18 cellular contexts compared by ENCODE assay signal in genomic region chr3:16140894-16141285, GRCh38. TPM values are rescaled to one million over a fixed set of nuclear protein-coding genes. Genes with fewer than 3 reads are reported as not detected.
DNase-seq lines count a peak whose midpoint lies in the region; ATAC-seq and TF ChIP-seq lines count a peak whose summit lies in the region.
"Had no signal": no experiment of that assay in that cellular context is flagged by ENCODE, and none has a peak within 500 bp of the region (broad histone marks: within the 10 kb centered on the region; RNA-seq: fewer than 3 reads in every experiment).

No MANE protein-coding gene starts in this region.

- no peak overlapping the region for H3K23ac ChIP-seq in IMR-90 (ENCODE audit: low read depth, low read length)

- no peak for DNase-seq in IMR-90
- no peak for DNase-seq in brain microvascular endothelial cell
- DNase-seq in foreskin keratinocyte, result peak in 1 of 2 donors; percentile 37
- no peak for DNase-seq in thyroid gland
- no peak for DNase-seq in germinal center (ENCODE audit: low spot score)
- DNase-seq in natural killer cell, result no peak
- DNase-seq: activated CD4-positive, alpha-beta T cell treated with anti-CD3 and anti-CD28 coated beads, Interleukin-2, amount 10 ng/mL, durations not matched to agents 7 days and 5 days; cortex of kidney; glutamatergic neuron; immature natural killer cell; naive thymus-derived CD8-positive, alpha-beta T cell; NCI-H1694; spleen had no signal

- no peak overlapping the region for H3K4me3 ChIP-seq in IMR-90 (ENCODE audit: insufficient read depth, low read depth, low read length)
- no peak overlapping the region for H3K4me3 ChIP-seq in brain microvascular endothelial cell (ENCODE audit: low read depth, low read length)
- H3K4me3 ChIP-seq in thyroid gland (replicated peaks in 1 of 3), result no peak overlapping the region
- H3K4me3 ChIP-seq: GM23338, lung, spleen, testis had no signal

- H4K5ac ChIP-seq in IMR-90 (ENCODE audit: low read depth, low read length), result peak overlapping the region; percentile 28; the same call in 1 of the 2 replicates

- H3K36me3 Mint-ChIP-seq in natural killer cell, result no peaks in the 10 kb centered on the region

- no peaks in the 10 kb centered on the region for H3K27me3 Mint-ChIP-seq in natural killer cell (ENCODE audit: low read depth in 2 of 2)
- H3K27me3 Mint-ChIP-seq: activated CD4-positive, alpha-beta T cell treated with anti-CD3 and anti-CD28 coated beads, Interleukin-2, amount 10 ng/mL, durations not matched to agents 7 days and 5 days had no signal

- H2AK5ac ChIP-seq in IMR-90 (ENCODE audit: low read depth, low read length), result no peak overlapping the region

- H3K36me3 ChIP-seq in IMR-90 (ENCODE audit: control insufficient read depth, insufficient read depth, low read length) (no peaks in the 10 kb centered on the region), brain microvascular endothelial cell (replicated peaks) (no peaks in the 10 kb centered on the region), thyroid gland (no peaks in the 10 kb centered on the region)
- H3K36me3 ChIP-seq: spleen had no signal

- H2AK9ac ChIP-seq in IMR-90 (replicated peaks; ENCODE audit: low read depth, low read length, poor library complexity), result no peak overlapping the region

- ATAC-seq in IMR-90 (ENCODE audit: low read depth), result no peak
- no peak for ATAC-seq in foreskin keratinocyte
- ATAC-seq in natural killer cell, result no peak
- ATAC-seq in HG02981 (IDR thresholded peaks at IDR 0.05; ENCODE audit: unreplicated experiment), result no peak
- ATAC-seq in HG02678 (IDR thresholded peaks at IDR 0.05; ENCODE audit: unreplicated experiment), result no peak
- ATAC-seq: GM23338; naive thymus-derived CD8-positive, alpha-beta T cell had no signal

- no peak for TF ChIP-seq CTCF in IMR-90 (conservative IDR thresholded peaks at IDR 0.05; ENCODE audit: low read depth, low read length)
- no peak for TF ChIP-seq CTCF in brain microvascular endothelial cell (IDR thresholded peaks at IDR 0.05; ENCODE audit: low read depth, low read length, missing control alignments)
- TF ChIP-seq CTCF in foreskin keratinocyte (conservative IDR thresholded peaks at IDR 0.05), result no peak
- TF ChIP-seq CTCF in thyroid gland (IDR thresholded peaks at IDR 0.05), result no peak
- TF ChIP-seq CTCF in natural killer cell (IDR thresholded peaks at IDR 0.05), result no peak

- H3K56ac ChIP-seq in IMR-90 (ENCODE audit: extremely low read depth, insufficient read depth, low read length), result no peak overlapping the region

- H3K14ac ChIP-seq in IMR-90 (replicated peaks; ENCODE audit: low read depth, low read length), result no peak overlapping the region

- CTCF ChIA-PET in IMR-90 (lab: Yijun Ruan, JAX), result interaction anchor here (1.0 kb wide), 1 partner anchor 91 kb away, joined by 3 read pairs; no protein-coding TSS in a partner anchor

- H3K9me3 ChIP-seq in IMR-90 (ENCODE audit: control insufficient read depth, insufficient read depth, low read length) (peaks cover 7% of the 10 kb centered on the region), thyroid gland (no peaks in the 10 kb centered on the region)
- H3K9me3 ChIP-seq: testis had no signal

- in situ Hi-C loops in IMR-90 (cut with MboI; ENCODE audit: low sequenced_read_pairs) (no loop called here), brain microvascular endothelial cell (cut with HindIII; ENCODE audit: low pct_ligation_motif_present, low sequenced_read_pairs) (no loop called here)

- H4K20me1 ChIP-seq in IMR-90 (ENCODE audit: insufficient read depth, low read length), result no peaks in the 10 kb centered on the region

- no peak overlapping the region for H2AFZ ChIP-seq in IMR-90 (replicated peaks; ENCODE audit: low read length, poor library complexity)
- H2AFZ ChIP-seq: GM23338 had no signal

- H4K91ac ChIP-seq in IMR-90 (ENCODE audit: insufficient read depth, low read depth, low read length), result no peak overlapping the region

- H2BK15ac ChIP-seq in IMR-90 (ENCODE audit: low read depth, low read length), result 0 out of 3 replicates have a peak overlapping the region, but pooled peaks have one; percentile 69

- H2BK120ac ChIP-seq in IMR-90 (ENCODE audit: low read depth, low read length), result peak overlapping the region; percentile 82; the same call in 1 of the 2 replicates

- intact Hi-C loops in IMR-90 (cut with micrococcal nuclease), result no loop called here
- intact Hi-C loops in thyroid gland (cut with DNase I), result no loop called here
- intact Hi-C loops in natural killer cell (cut with micrococcal nuclease), result no loop called here

- H3K4me3 Mint-ChIP-seq in natural killer cell, result no peak overlapping the region
- H3K4me3 Mint-ChIP-seq: activated CD4-positive, alpha-beta T cell treated with anti-CD3 and anti-CD28 coated beads, Interleukin-2, amount 10 ng/mL, durations not matched to agents 7 days and 5 days; GM23338; immature natural killer cell; naive thymus-derived CD8-positive, alpha-beta T cell had no signal

- POLR2A ChIA-PET in IMR-90 (lab: Charles Lee; ENCODE audit: unreplicated experiment), result interaction anchor here (1.4 kb wide), 1 partner anchor 33 kb away, joined by 4 read pairs; the partner anchor contains the start of gene GALNT15

- peak overlapping the region; percentile 49; the same call in 1 of the 2 replicates for H3K4ac ChIP-seq in IMR-90 (ENCODE audit: low read depth, low read length)

- no TSS peak for BruUV-seq in IMR-90 (replicated peaks; lab: Mats Ljungman, UMichigan)

- WGBS in IMR-90 (ENCODE audit: extremely low coverage in 2 of 2, insufficient read length in 1 of 2), 2 experiments, result no CpG with 5 or more reads among the region's 2 CpGs
- WGBS in thyroid gland, 2 donors, result 93 to 96% methylated on average over 2 of the region's 2 CpGs

- H3K9me3 Mint-ChIP-seq in natural killer cell, result no peaks in the 10 kb centered on the region

- peaks cover 8% of the 10 kb centered on the region; the same call in 1 of the 2 replicates for H3K9me1 ChIP-seq in IMR-90 (ENCODE audit: insufficient read depth, low read length)

- no peaks in the 10 kb centered on the region for H3K4me1 Mint-ChIP-seq in natural killer cell
- H3K4me1 Mint-ChIP-seq: activated CD4-positive, alpha-beta T cell treated with anti-CD3 and anti-CD28 coated beads, Interleukin-2, amount 10 ng/mL, durations not matched to agents 7 days and 5 days; GM23338; immature natural killer cell; naive thymus-derived CD8-positive, alpha-beta T cell had no signal

- TF ChIP-seq RAD21 in IMR-90 (IDR thresholded peaks at IDR 0.05; ENCODE audit: low read length), result no peak

- H3K9ac ChIP-seq in IMR-90 (ENCODE audit: low read depth, low read length), result no peak overlapping the region

- H2BK20ac ChIP-seq in IMR-90 (ENCODE audit: low read depth, low read length), result peak overlapping the region; percentile 16

- H3K4me1 ChIP-seq in IMR-90 (ENCODE audit: control insufficient read depth, insufficient read depth, low read length) (peaks cover 13% of the 10 kb centered on the region), foreskin keratinocyte (no peaks in the 10 kb centered on the region), thyroid gland (peaks cover 13 to 15% of the 10 kb centered on the region in 2 donors)
- H3K4me1 ChIP-seq: spleen, testis had no signal

- no peak overlapping the region for H3K27ac Mint-ChIP-seq in natural killer cell
- H3K27ac Mint-ChIP-seq: activated CD4-positive, alpha-beta T cell treated with anti-CD3 and anti-CD28 coated beads, Interleukin-2, amount 10 ng/mL, durations not matched to agents 7 days and 5 days; GM23338; naive thymus-derived CD8-positive, alpha-beta T cell had no signal

- no peak for TF ChIP-seq POLR2A in IMR-90 (IDR thresholded peaks at IDR 0.05; ENCODE audit: low read depth, low read length)
- TF ChIP-seq POLR2A in thyroid gland (IDR thresholded peaks at IDR 0.05), result no peak

- H3K27ac ChIP-seq in IMR-90 (ENCODE audit: insufficient read depth, low read length), result peak overlapping the region; percentile 19; the same call in 1 of the 2 replicates
- peak overlapping the region; percentile 74 for H3K27ac ChIP-seq in brain microvascular endothelial cell
- H3K27ac ChIP-seq in foreskin keratinocyte, result peak overlapping the region; percentile 68
- H3K27ac ChIP-seq in thyroid gland, result peak overlapping the region; percentile 73 to 87 (median 83)
- H3K27ac ChIP-seq: spleen had no signal

- H3K4me2 ChIP-seq in IMR-90 (ENCODE audit: low read depth, low read length), result no peak overlapping the region
- H3K4me2 ChIP-seq: GM23338 had no signal

- peak overlapping the region; percentile 87 for H2BK5ac ChIP-seq in IMR-90 (ENCODE audit: low read depth, low read length, poor library complexity, severe bottlenecking)

- dilution Hi-C loops in IMR-90 (cut with HindIII; ENCODE audit: low sequenced_read_pairs, unreplicated experiment), result no loop called here

- peak overlapping the region in 1 of 2 experiments; percentile 20; a peak in 2 of 4 replicates for H4K8ac ChIP-seq in IMR-90 (ENCODE audit: low read depth in 2 of 2, low read length in 2 of 2)

- peak overlapping the region; percentile 63; the same call in 1 of the 2 replicates for H3K18ac ChIP-seq in IMR-90 (ENCODE audit: low read depth, low read length)

- H3K79me1 ChIP-seq in IMR-90 (ENCODE audit: low read depth in 1 of 2, low read length in 2 of 2), result no peaks in the 10 kb centered on the region

- H3K27me3 ChIP-seq in IMR-90 (ENCODE audit: control insufficient read depth, insufficient read depth, low read length) (no peaks in the 10 kb centered on the region), brain microvascular endothelial cell (replicated peaks) (no peaks in the 10 kb centered on the region), foreskin keratinocyte (no peaks in the 10 kb centered on the region), thyroid gland (no peaks in the 10 kb centered on the region)
- H3K27me3 ChIP-seq: spleen, testis had no signal

TF ChIP-seq in IMR-90, 13 proteins besides CTCF, POLR2A, EP300 and RAD21 (continues in another document):
- TF ChIP-seq RCOR1 (IDR thresholded peaks at IDR 0.05; ENCODE audit: insufficient replicate concordance, low read length), result no peak
- no peak for TF ChIP-seq ELK1 (IDR thresholded peaks at IDR 0.05; ENCODE audit: borderline replicate concordance, low read depth, low read length)

RNA-seq across cellular contexts. Expression of gene GALNT15, which starts 33.6 kb away (rescaled TPM):
- total RNA-seq in IMR-90 (2012; rRNA removed) (14.7 and 19.7 TPM in 2 replicates), foreskin keratinocyte (not detected in 2 replicates), thyroid gland (100 to 1,000 TPM in 1 of 4 donors, 10 to 100 TPM in 3; 21.3 to 226 (median 49.4) TPM), natural killer cell (not detected)
- polyA plus RNA-seq in IMR-90 (2012; rRNA removed) (11.0 and 12.8 TPM in 2 replicates), foreskin keratinocyte (not detected in 2 replicates)
- polyA plus RNA-seq in IMR-90 (2012; cell fraction: cytosol; rRNA removed), result 8.5 and 15.7 TPM in 2 replicates
- 7.3 and 8.8 TPM in 2 replicates for polyA plus RNA-seq in IMR-90 (2012; cell fraction: nucleus; rRNA removed; ENCODE audit: low replicate concordance)
- total RNA-seq: activated CD4-positive, alpha-beta T cell treated with anti-CD3 and anti-CD28 coated beads, Interleukin-2, amount 10 ng/mL, durations not matched to agents 7 days and 5 days; naive thymus-derived CD8-positive, alpha-beta T cell had no signal
- polyA plus RNA-seq: immature natural killer cell; naive thymus-derived CD8-positive, alpha-beta T cell had no signal

Comparison
In these comparisons a context has a peak if more than half of its experiments do, and no peak if none do; other contexts are left out.
1. H3K27ac ChIP-seq: peak in every context shown above with its lines; median percentile 83 in thyroid gland; 74 in brain microvascular endothelial cell; 68 in foreskin keratinocyte; 19 in IMR-90.
2. RNA of gene GALNT15, which starts 33.6 kb away (total RNA-seq): 21.3 to 226 TPM in thyroid gland and 14.7 to 19.7 TPM in IMR-90; not detected in foreskin keratinocyte and not detected in natural killer cell; every median in the first group is over 10 times any median in the second.